ENCODE assay signal across 8 cellular contexts in genomic region chr3:64687781-64688515, GRCh38. TPM values are rescaled to one million over a fixed set of nuclear protein-coding genes. Genes with fewer than 3 reads are reported as not detected.
DNase-seq lines count a peak whose midpoint lies in the region; ATAC-seq and TF ChIP-seq lines count a peak whose summit lies in the region.

Gene ADAMTS9, minus strand, starts transcription at chr3:64688000. Its CDS starts 343 bp downstream, at chr3:64687657.

- TF ChIP-seq CTCF in astrocyte of the spinal cord (IDR thresholded peaks at IDR 0.05; ENCODE audit: low read depth, low read length), result no peak
- no peak for TF ChIP-seq CTCF in psoas muscle (IDR thresholded peaks at IDR 0.05)

- peaks cover 51% of the 10 kb centered on the region for H3K27me3 Mint-ChIP-seq in activated T-helper 2 cell treated with anti-CD3 and anti-CD28 coated beads, Interferon-gamma antibody, Interleukin-2, Interleukin-4, amounts not matched to agents 10 μg/mL and 5 μg/mL and 100 μg/mL, durations not matched to agents 14 hours and 24 hours and 36 hours (ENCODE audit: low read depth)
- H3K27me3 Mint-ChIP-seq in T-cell, result peaks cover 45 to 52% of the 10 kb centered on the region in 2 donors

- peak within 1 kb of the TSS; percentile 83 for H3K9ac ChIP-seq in HUES6 (ENCODE audit: low read length)

- no peak within 1 kb of the TSS; the same call in 1 of the 2 replicates for H3K27ac ChIP-seq in HUES6 (ENCODE audit: low read depth, low read length)
- peak within 1 kb of the TSS; percentile 92 for H3K27ac ChIP-seq in psoas muscle

- intact Hi-C loops in psoas muscle (cut with DNase I), result loop anchor here (2.0 to 10.0 kb wide), 10 partner anchors 39 to 727 kb away; no protein-coding TSS in a partner anchor
- intact Hi-C loops in activated T-helper 2 cell treated with anti-CD3 and anti-CD28 coated beads, Interferon-gamma antibody, Interleukin-2, Interleukin-4, amounts not matched to agents 10 μg/mL and 5 μg/mL and 100 μg/mL, durations not matched to agents 14 hours and 24 hours and 36 hours (cut with micrococcal nuclease), result no loop called here

- peaks cover 66% of the 10 kb centered on the region for H3K27me3 ChIP-seq in HUES6 (ENCODE audit: control insufficient read depth, insufficient read depth, low read length)
- H3K27me3 ChIP-seq in psoas muscle (ENCODE audit: insufficient read depth in 3 of 3, low read length in 2 of 3), result no peaks in the 10 kb centered on the region

- H3K4me1 Mint-ChIP-seq in activated T-helper 2 cell treated with anti-CD3 and anti-CD28 coated beads, Interferon-gamma antibody, Interleukin-2, Interleukin-4, amounts not matched to agents 10 μg/mL and 5 μg/mL and 100 μg/mL, durations not matched to agents 14 hours and 24 hours and 36 hours (ENCODE audit: low read depth), result no peaks in the 10 kb centered on the region
- H3K4me1 Mint-ChIP-seq in T-cell, result peaks cover 10 to 15% (median 14%) of the 10 kb centered on the region in 3 donors

- 1% methylated on average over 41 to 58 of the region's 58 CpGs for WGBS in psoas muscle, 3 donors

- H3K9me3 ChIP-seq in HUES6 (ENCODE audit: control insufficient read depth, insufficient read depth, low read depth, low read length), result no peaks in the 10 kb centered on the region
- no peaks in the 10 kb centered on the region for H3K9me3 ChIP-seq in psoas muscle

- H3K9me3 Mint-ChIP-seq in activated T-helper 2 cell treated with anti-CD3 and anti-CD28 coated beads, Interferon-gamma antibody, Interleukin-2, Interleukin-4, amounts not matched to agents 10 μg/mL and 5 μg/mL and 100 μg/mL, durations not matched to agents 14 hours and 24 hours and 36 hours, result no peaks in the 10 kb centered on the region
- peaks cover 0 to 8% (median 0%) of the 10 kb centered on the region in 3 donors for H3K9me3 Mint-ChIP-seq in T-cell

- in situ Hi-C loops in astrocyte of the spinal cord (cut with HindIII; ENCODE audit: low sequenced_read_pairs), result no loop called here

- ATAC-seq in psoas muscle (peak; percentile 56 to 57 (median 57)), GM18870 (IDR thresholded peaks at IDR 0.05; ENCODE audit: unreplicated experiment) (no peak), T-cell (replicated peaks in 1 of 4) (no peak)

- H3K4me1 ChIP-seq in HUES6 (ENCODE audit: control insufficient read depth, insufficient read depth, low read length), result peaks cover 45% of the 10 kb centered on the region
- H3K4me1 ChIP-seq in psoas muscle, result peaks cover 11% of the 10 kb centered on the region

- CTCF ChIA-PET in T-cell (lab: Charles Lee), result interaction anchor here in 1 of 2 donors (0.6 kb wide), 1 partner anchor 19 kb away, joined by 5 read pairs; no protein-coding TSS in a partner anchor

- no peak within 1 kb of the TSS for H3K4me3 Mint-ChIP-seq in activated T-helper 2 cell treated with anti-CD3 and anti-CD28 coated beads, Interferon-gamma antibody, Interleukin-2, Interleukin-4, amounts not matched to agents 10 μg/mL and 5 μg/mL and 100 μg/mL, durations not matched to agents 14 hours and 24 hours and 36 hours (ENCODE audit: low read depth)
- H3K4me3 Mint-ChIP-seq in T-cell, result peak within 1 kb of the TSS in 1 of 3 donors; percentile 59

- POLR2A ChIA-PET in T-cell (lab: Charles Lee), result no interaction called here

- H3K4me3 ChIP-seq in HUES6 (ENCODE audit: low read depth, low read length) (peak within 1 kb of the TSS; percentile 77), astrocyte of the spinal cord (ENCODE audit: low read depth, low read length) (peak within 1 kb of the TSS; percentile 43), psoas muscle (peak within 1 kb of the TSS; percentile 78)

- no peaks in the 10 kb centered on the region for H3K36me3 Mint-ChIP-seq in activated T-helper 2 cell treated with anti-CD3 and anti-CD28 coated beads, Interferon-gamma antibody, Interleukin-2, Interleukin-4, amounts not matched to agents 10 μg/mL and 5 μg/mL and 100 μg/mL, durations not matched to agents 14 hours and 24 hours and 36 hours (ENCODE audit: low read depth)
- no peaks in the 10 kb centered on the region for H3K36me3 Mint-ChIP-seq in T-cell

- no peak within 1 kb of the TSS for H3K27ac Mint-ChIP-seq in activated T-helper 2 cell treated with anti-CD3 and anti-CD28 coated beads, Interferon-gamma antibody, Interleukin-2, Interleukin-4, amounts not matched to agents 10 μg/mL and 5 μg/mL and 100 μg/mL, durations not matched to agents 14 hours and 24 hours and 36 hours
- H3K27ac Mint-ChIP-seq in T-cell, result no peak within 1 kb of the TSS

- DNase-seq in astrocyte of the spinal cord (ENCODE audit: low read depth, low spot score), result peak; percentile 64
- DNase-seq in hepatic stellate cell (ENCODE audit: low spot score), result peak; percentile 55
- peak; percentile 77 to 86 for DNase-seq in psoas muscle
- no peak for DNase-seq in activated T-helper 2 cell treated with anti-CD3 and anti-CD28 coated beads, Interferon-gamma antibody, Interleukin-2, Interleukin-4, amounts not matched to agents 10 μg/mL and 5 μg/mL and 100 μg/mL, durations not matched to agents 14 hours and 24 hours and 36 hours (ENCODE audit: low spot score)
- DNase-seq in MV-4-11 (lab: John Stamatoyannopoulos, UW), result no peak
- DNase-seq in T-cell, result no peak

- H3K36me3 ChIP-seq in HUES6 (ENCODE audit: control insufficient read depth, insufficient read depth, low read length) (no peaks in the 10 kb centered on the region), psoas muscle (ENCODE audit: insufficient read depth in 1 of 2, low read depth in 1 of 2) (peaks cover 3 to 6% of the 10 kb centered on the region in 2 donors)

RNA-seq across cellular contexts. Expression of gene ADAMTS9, which starts in this region (rescaled TPM):
- total RNA-seq in psoas muscle (10 to 100 TPM; 11.7 to 31.3 (median 16.7) TPM), T-cell (under 1 TPM in 2 of 5 donors, not detected in 3; 0.09 to 0.10 TPM)
- 10 to 100 TPM in 2 of 3 donors, 1 to 10 TPM in 1; 6.7 to 65.8 (median 11.2) TPM for polyA plus RNA-seq in psoas muscle
- total RNA-seq in activated T-helper 2 cell treated with anti-CD3 and anti-CD28 coated beads, Interferon-gamma antibody, Interleukin-2, Interleukin-4, amounts not matched to agents 10 μg/mL and 5 μg/mL and 100 μg/mL, durations not matched to agents 14 hours and 24 hours and 36 hours, result not detected in 2 replicates

Comparison
In these comparisons a context has a peak if more than half of its experiments do, and no peak if none do; other contexts are left out.
1. RNA of gene ADAMTS9 (total RNA-seq): 11.7 to 31.3 TPM in psoas muscle; 0.09 to 0.10 TPM in T-cell and not detected in activated T-helper 2 cell treated with anti-CD3 and anti-CD28 coated beads, Interferon-gamma antibody, Interleukin-2, Interleukin-4, amounts not matched to agents 10 μg/mL and 5 μg/mL and 100 μg/mL, durations not matched to agents 14 hours and 24 hours and 36 hours; every median in the first group is over 10 times any median in the second.
2. DNase-seq: peak in astrocyte of the spinal cord (single experiment), hepatic stellate cell (single experiment) and psoas muscle (2 of 2); none in activated T-helper 2 cell treated with anti-CD3 and anti-CD28 coated beads, Interferon-gamma antibody, Interleukin-2, Interleukin-4, amounts not matched to agents 10 μg/mL and 5 μg/mL and 100 μg/mL, durations not matched to agents 14 hours and 24 hours and 36 hours (single experiment), MV-4-11 (single experiment) and T-cell (0 of 34).
3. ATAC-seq: peak in psoas muscle (4 of 4); none in GM18870 (single experiment) and T-cell (0 of 4).
4. Peak in every context shown above with its lines, with median percentiles within 50 percentile points of each other: H3K4me3 ChIP-seq.